Comparison of ENCODE assay signal across 1 cellular context in the genomic region with DNA sequence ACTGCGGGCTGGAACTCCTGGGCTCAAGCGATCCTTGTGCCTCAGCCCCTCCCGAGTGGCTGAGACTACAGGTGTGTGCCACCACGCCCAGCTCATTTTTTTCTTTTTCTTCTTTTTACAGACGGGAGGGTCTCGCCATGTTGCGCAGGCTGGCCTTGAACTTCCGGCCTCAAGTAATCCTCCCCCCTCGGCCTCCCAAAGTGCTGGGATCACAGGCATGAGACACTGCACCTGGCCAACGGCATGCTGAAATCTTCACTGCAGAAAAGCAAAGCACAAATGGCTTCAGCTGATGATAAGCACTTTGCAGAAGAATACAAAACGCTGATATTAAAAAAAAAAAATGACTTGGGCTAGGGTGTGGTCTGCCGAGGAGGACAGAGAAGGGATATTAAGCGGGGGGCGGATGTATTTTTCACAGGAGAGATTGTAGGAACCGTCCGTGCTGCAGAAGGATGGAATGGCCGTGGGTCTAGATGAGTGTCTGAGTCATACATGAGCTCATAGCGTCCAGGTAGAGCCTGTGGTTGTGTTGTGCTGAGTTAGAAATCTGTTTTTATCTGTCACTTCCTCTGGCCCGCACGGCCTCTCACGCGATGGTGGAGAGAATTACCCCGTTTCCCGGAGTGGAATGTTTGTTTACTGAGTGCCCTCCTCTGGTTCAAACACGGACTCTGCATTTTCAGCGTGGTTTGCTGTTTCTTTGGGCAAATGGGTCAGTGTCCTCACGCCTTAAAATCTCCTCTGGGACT.
TF ChIP-seq lines count a peak whose summit lies in the region.

No MANE protein-coding gene starts in this region.

TF ChIP-seq in HepG2, 621 proteins besides CTCF, POLR2A, EP300 and RAD21:
- 0 out of 2 replicates have a peak, but pooled peaks have one; percentile 16 for TF ChIP-seq ELF3 (CRISPR knock-in tag; IDR thresholded peaks at IDR 0.05)
- TF ChIP-seq, protein P1, sequence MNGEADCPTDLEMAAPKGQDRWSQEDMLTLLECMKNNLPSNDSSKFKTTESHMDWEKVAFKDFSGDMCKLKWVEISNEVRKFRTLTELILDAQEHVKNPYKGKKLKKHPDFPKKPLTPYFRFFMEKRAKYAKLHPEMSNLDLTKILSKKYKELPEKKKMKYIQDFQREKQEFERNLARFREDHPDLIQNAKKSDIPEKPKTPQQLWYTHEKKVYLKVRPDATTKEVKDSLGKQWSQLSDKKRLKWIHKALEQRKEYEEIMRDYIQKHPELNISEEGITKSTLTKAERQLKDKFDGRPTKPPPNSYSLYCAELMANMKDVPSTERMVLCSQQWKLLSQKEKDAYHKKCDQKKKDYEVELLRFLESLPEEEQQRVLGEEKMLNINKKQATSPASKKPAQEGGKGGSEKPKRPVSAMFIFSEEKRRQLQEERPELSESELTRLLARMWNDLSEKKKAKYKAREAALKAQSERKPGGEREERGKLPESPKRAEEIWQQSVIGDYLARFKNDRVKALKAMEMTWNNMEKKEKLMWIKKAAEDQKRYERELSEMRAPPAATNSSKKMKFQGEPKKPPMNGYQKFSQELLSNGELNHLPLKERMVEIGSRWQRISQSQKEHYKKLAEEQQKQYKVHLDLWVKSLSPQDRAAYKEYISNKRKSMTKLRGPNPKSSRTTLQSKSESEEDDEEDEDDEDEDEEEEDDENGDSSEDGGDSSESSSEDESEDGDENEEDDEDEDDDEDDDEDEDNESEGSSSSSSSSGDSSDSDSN (CRISPR knock-in tag; IDR thresholded peaks at IDR 0.05), result 0 out of 2 replicates have a peak, but pooled peaks have one; percentile 17
- TF ChIP-seq, protein P2, sequence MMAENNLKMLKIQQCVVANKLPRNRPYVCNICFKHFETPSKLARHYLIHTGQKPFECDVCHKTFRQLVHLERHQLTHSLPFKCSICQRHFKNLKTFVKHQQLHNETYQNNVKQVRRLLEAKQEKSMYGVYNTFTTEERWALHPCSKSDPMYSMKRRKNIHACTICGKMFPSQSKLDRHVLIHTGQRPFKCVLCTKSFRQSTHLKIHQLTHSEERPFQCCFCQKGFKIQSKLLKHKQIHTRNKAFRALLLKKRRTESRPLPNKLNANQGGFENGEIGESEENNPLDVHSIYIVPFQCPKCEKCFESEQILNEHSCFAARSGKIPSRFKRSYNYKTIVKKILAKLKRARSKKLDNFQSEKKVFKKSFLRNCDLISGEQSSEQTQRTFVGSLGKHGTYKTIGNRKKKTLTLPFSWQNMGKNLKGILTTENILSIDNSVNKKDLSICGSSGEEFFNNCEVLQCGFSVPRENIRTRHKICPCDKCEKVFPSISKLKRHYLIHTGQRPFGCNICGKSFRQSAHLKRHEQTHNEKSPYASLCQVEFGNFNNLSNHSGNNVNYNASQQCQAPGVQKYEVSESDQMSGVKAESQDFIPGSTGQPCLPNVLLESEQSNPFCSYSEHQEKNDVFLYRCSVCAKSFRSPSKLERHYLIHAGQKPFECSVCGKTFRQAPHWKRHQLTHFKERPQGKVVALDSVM (CRISPR knock-in tag; IDR thresholded peaks at IDR 0.05), result peak; percentile 82
- TF ChIP-seq CREB1 (IDR thresholded peaks at IDR 0.05), result peak; percentile 17; the same call in 1 of the 2 replicates
- no peak for TF ChIP-seq CREB1 (CRISPR knock-in tag; IDR thresholded peaks at IDR 0.05)
- TF ChIP-seq, protein P3, sequence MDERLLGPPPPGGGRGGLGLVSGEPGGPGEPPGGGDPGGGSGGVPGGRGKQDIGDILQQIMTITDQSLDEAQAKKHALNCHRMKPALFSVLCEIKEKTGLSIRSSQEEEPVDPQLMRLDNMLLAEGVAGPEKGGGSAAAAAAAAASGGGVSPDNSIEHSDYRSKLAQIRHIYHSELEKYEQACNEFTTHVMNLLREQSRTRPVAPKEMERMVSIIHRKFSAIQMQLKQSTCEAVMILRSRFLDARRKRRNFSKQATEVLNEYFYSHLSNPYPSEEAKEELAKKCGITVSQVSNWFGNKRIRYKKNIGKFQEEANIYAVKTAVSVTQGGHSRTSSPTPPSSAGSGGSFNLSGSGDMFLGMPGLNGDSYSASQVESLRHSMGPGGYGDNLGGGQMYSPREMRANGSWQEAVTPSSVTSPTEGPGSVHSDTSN (CRISPR knock-in tag; IDR thresholded peaks at IDR 0.05), result no peak
- peak; percentile 59; the same call in 1 of the 2 replicates for TF ChIP-seq ZNF629 (CRISPR knock-in tag; conservative IDR thresholded peaks at IDR 0.05)
- no peak for TF ChIP-seq MLX (CRISPR knock-in tag; IDR thresholded peaks at IDR 0.05)
- TF ChIP-seq FOSL2 (CRISPR knock-in tag; IDR thresholded peaks at IDR 0.05), result peak; percentile 87
- 0 out of 2 replicates have a peak, but pooled peaks have one; percentile 28 for TF ChIP-seq BHLHE40 (IDR thresholded peaks at IDR 0.05; ENCODE audit: low read length)
- TF ChIP-seq NR2F2 (IDR thresholded peaks at IDR 0.05; ENCODE audit: borderline replicate concordance, low read depth), result no peak
- no peak for TF ChIP-seq HNF1B (CRISPR knock-in tag; IDR thresholded peaks at IDR 0.05)
- peak; percentile 84 for TF ChIP-seq ZBTB21 (CRISPR knock-in tag; IDR thresholded peaks at IDR 0.05)
